ENCODE assay signal across 8 cellular contexts in the genomic region with DNA sequence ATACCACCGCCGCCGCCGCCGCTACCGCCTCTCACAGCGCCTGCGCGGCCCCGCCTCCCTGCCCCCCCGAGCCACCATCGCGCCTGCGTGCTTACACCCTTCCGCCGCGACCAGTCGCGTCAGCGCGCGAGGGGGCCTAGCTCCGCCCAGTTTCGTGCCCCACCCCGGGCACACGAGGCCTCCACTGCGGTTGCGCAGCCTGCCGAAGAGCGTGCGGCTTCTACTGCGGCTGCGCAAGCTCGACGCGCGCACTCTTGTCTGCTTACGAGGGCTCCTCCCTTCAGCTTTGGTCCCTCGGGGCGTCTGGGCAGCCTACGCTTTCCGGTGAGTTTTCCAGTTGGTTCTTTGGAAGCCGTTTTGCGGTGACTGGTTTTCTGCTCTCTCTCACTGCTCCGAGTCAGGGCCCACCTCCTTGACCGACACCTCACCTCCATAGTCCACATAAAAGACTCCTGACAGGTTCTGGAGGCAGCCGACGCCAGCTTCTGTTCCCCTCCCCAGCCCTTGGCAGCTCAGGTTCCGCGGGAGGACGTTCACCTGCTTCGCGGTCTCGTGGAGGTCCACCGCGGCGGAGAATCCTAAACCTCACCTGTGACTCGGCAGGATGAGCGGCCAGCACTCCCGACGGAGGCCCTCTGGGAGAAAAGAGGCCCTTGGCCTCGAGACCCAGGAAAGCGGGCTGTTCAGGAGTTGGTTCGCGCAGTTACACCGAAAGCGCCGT. TPM values are rescaled to one million over a fixed set of nuclear protein-coding genes. Genes with fewer than 3 reads are reported as not detected.
DNase-seq lines count a peak whose midpoint lies in the region; ATAC-seq, FAIRE-seq and TF ChIP-seq lines count a peak whose summit lies in the region.

A gene (minus strand): TSS at position 35 of the 721 bp plus-strand sequence. CDS start 65 bp downstream, outside the sequence.

- H3K27me3 Mint-ChIP-seq in WTC11 (ENCODE audit: low read depth): no peaks in the 10 kb centered on the region

- peak; percentile 82 for TF ChIP-seq POLR2A in GM18951 (IDR thresholded peaks at IDR 0.05; ENCODE audit: extremely low read depth, insufficient read depth, insufficient read length)

- H3K36me3 Mint-ChIP-seq in WTC11: peaks cover 27% of the 10 kb centered on the region

- peaks cover 39% of the 10 kb centered on the region for H3K4me1 Mint-ChIP-seq in WTC11

- DNase-seq in AG08395 (ENCODE audit: low spot score): peak; percentile 100
- peak; percentile 81 for DNase-seq in NCI-H226
- DNase-seq in WTC11 (ENCODE audit: low spot score): peak; percentile 99
- peak; percentile 95 for DNase-seq in bronchial epithelial cell (ENCODE audit: low read depth)
- peak; percentile 99 for DNase-seq in iPS-NIHi11 (ENCODE audit: low spot score)
- peak; percentile 98 for DNase-seq in small intestine

- POLR2A ChIA-PET in WTC11 (lab: Charles Lee): interaction anchor here (0.7 to 2.1 kb wide), 5 partner anchors 11 to 72 kb away, joined by 3 to 8 read pairs (median 4); no protein-coding TSS in a partner anchor

- in situ Hi-C loops in GM18951 (cut with MboI; ENCODE audit: low sequenced_read_pairs, unreplicated experiment): no loop called here

- CTCF ChIA-PET in WTC11 (lab: Charles Lee): interaction anchor here (0.6 to 3.4 kb wide), 17 partner anchors 11 to 101 kb away, joined by 3 to 38 read pairs (median 7); no protein-coding TSS in a partner anchor

- ATAC-seq in HG03175 (IDR thresholded peaks at IDR 0.05; ENCODE audit: unreplicated experiment) (peak; percentile 81), WTC11 (peak; percentile 87)

- H3K27ac Mint-ChIP-seq in WTC11: peak within 1 kb of the TSS; percentile 99

- peaks cover under 1% of the 10 kb centered on the region for H3K36me3 ChIP-seq in bronchial epithelial cell (ENCODE audit: control insufficient read depth, insufficient read depth, low read length)
- H3K36me3 ChIP-seq in small intestine (ENCODE audit: control insufficient read depth in 2 of 2, insufficient read depth in 2 of 2, low read length in 2 of 2): peaks cover 0 to 2% of the 10 kb centered on the region in 2 donors

- H3K9me3 Mint-ChIP-seq in WTC11: no peaks in the 10 kb centered on the region

- TF ChIP-seq CTCF in WTC11 (IDR thresholded peaks at IDR 0.05) (no peak), bronchial epithelial cell (IDR thresholded peaks at IDR 0.05; ENCODE audit: insufficient read depth, low read length, severe bottlenecking) (no peak)

- peaks cover 2 to 10% of the 10 kb centered on the region in 2 donors for H3K4me1 ChIP-seq in small intestine (ENCODE audit: control insufficient read depth in 2 of 2, insufficient read depth in 1 of 2, low read depth in 1 of 2, low read length in 1 of 2)

- peak within 1 kb of the TSS; percentile 91 to 94 for H3K27ac ChIP-seq in small intestine (ENCODE audit: low read depth in 1 of 2, low read length in 1 of 2)

- H3K4me3 Mint-ChIP-seq in WTC11: peak within 1 kb of the TSS; percentile 96

- 0 to 1% (median 0%) methylated on average over 66 to 68 of the region's 68 CpGs for WGBS in small intestine, 3 donors

- H3K27me3 ChIP-seq in bronchial epithelial cell (ENCODE audit: control insufficient read depth, insufficient read depth, low read length): no peaks in the 10 kb centered on the region
- no peaks in the 10 kb centered on the region for H3K27me3 ChIP-seq in small intestine (ENCODE audit: control insufficient read depth in 2 of 2, insufficient read depth in 2 of 2, low read length in 2 of 2)

- H3K9me3 ChIP-seq in small intestine (ENCODE audit: control insufficient read depth, low read depth): no peaks in the 10 kb centered on the region

- FAIRE-seq in bronchial epithelial cell (lab: Jason Lieb, UNC) (peak; percentile 83), small intestine (lab: Jason Lieb, UNC) (no peak)

- H3K4me3 ChIP-seq in bronchial epithelial cell (ENCODE audit: low read depth, low read length): peak within 1 kb of the TSS; percentile 100
- H3K4me3 ChIP-seq in small intestine (ENCODE audit: low read depth in 1 of 2, low read length in 2 of 2): peak within 1 kb of the TSS; percentile 81 to 94

TF ChIP-seq in WTC11, 78 proteins besides CTCF, POLR2A, EP300 and RAD21 (continues in another document):
- no peak for TF ChIP-seq ZNF396 (CRISPR knock-in tag; IDR thresholded peaks at IDR 0.05; ENCODE audit: borderline replicate concordance)
- TF ChIP-seq, protein P1, sequence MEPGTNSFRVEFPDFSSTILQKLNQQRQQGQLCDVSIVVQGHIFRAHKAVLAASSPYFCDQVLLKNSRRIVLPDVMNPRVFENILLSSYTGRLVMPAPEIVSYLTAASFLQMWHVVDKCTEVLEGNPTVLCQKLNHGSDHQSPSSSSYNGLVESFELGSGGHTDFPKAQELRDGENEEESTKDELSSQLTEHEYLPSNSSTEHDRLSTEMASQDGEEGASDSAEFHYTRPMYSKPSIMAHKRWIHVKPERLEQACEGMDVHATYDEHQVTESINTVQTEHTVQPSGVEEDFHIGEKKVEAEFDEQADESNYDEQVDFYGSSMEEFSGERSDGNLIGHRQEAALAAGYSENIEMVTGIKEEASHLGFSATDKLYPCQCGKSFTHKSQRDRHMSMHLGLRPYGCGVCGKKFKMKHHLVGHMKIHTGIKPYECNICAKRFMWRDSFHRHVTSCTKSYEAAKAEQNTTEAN (CRISPR knock-in tag; IDR thresholded peaks at IDR 0.05): peak; percentile 53; the same call in 1 of the 2 replicates
- TF ChIP-seq, protein P2, sequence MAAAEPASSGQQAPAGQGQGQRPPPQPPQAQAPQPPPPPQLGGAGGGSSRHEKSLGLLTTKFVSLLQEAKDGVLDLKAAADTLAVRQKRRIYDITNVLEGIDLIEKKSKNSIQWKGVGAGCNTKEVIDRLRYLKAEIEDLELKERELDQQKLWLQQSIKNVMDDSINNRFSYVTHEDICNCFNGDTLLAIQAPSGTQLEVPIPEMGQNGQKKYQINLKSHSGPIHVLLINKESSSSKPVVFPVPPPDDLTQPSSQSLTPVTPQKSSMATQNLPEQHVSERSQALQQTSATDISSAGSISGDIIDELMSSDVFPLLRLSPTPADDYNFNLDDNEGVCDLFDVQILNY (CRISPR knock-in tag; IDR thresholded peaks at IDR 0.05): peak; percentile 34
- no peak for TF ChIP-seq MXD4 (CRISPR knock-in tag; IDR thresholded peaks at IDR 0.05; ENCODE audit: borderline replicate concordance)
- 0 out of 2 replicates have a peak, but pooled peaks have one; percentile 16 for TF ChIP-seq CBFB (CRISPR knock-in tag; IDR thresholded peaks at IDR 0.05; ENCODE audit: low read depth)
- TF ChIP-seq SMAD3 (CRISPR knock-in tag; IDR thresholded peaks at IDR 0.05; ENCODE audit: borderline replicate concordance): no peak
- TF ChIP-seq, protein P3, sequence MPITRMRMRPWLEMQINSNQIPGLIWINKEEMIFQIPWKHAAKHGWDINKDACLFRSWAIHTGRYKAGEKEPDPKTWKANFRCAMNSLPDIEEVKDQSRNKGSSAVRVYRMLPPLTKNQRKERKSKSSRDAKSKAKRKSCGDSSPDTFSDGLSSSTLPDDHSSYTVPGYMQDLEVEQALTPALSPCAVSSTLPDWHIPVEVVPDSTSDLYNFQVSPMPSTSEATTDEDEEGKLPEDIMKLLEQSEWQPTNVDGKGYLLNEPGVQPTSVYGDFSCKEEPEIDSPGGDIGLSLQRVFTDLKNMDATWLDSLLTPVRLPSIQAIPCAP (CRISPR knock-in tag; IDR thresholded peaks at IDR 0.05): no peak
- no peak for TF ChIP-seq SMAD4 (CRISPR knock-in tag; IDR thresholded peaks at IDR 0.05)
- TF ChIP-seq IRF2 (CRISPR knock-in tag; IDR thresholded peaks at IDR 0.05; ENCODE audit: borderline replicate concordance, low read depth): no peak
- TF ChIP-seq ZBTB21 (CRISPR knock-in tag; IDR thresholded peaks at IDR 0.05; ENCODE audit: borderline replicate concordance): no peak
- peak; percentile 74; the same call in 1 of the 2 replicates for TF ChIP-seq MYBL2 (CRISPR knock-in tag; IDR thresholded peaks at IDR 0.05)
- TF ChIP-seq, protein P4, sequence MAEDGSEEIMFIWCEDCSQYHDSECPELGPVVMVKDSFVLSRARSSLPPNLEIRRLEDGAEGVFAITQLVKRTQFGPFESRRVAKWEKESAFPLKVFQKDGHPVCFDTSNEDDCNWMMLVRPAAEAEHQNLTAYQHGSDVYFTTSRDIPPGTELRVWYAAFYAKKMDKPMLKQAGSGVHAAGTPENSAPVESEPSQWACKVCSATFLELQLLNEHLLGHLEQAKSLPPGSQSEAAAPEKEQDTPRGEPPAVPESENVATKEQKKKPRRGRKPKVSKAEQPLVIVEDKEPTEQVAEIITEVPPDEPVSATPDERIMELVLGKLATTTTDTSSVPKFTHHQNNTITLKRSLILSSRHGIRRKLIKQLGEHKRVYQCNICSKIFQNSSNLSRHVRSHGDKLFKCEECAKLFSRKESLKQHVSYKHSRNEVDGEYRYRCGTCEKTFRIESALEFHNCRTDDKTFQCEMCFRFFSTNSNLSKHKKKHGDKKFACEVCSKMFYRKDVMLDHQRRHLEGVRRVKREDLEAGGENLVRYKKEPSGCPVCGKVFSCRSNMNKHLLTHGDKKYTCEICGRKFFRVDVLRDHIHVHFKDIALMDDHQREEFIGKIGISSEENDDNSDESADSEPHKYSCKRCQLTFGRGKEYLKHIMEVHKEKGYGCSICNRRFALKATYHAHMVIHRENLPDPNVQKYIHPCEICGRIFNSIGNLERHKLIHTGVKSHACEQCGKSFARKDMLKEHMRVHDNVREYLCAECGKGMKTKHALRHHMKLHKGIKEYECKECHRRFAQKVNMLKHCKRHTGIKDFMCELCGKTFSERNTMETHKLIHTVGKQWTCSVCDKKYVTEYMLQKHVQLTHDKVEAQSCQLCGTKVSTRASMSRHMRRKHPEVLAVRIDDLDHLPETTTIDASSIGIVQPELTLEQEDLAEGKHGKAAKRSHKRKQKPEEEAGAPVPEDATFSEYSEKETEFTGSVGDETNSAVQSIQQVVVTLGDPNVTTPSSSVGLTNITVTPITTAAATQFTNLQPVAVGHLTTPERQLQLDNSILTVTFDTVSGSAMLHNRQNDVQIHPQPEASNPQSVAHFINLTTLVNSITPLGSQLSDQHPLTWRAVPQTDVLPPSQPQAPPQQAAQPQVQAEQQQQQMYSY (CRISPR knock-in tag; IDR thresholded peaks at IDR 0.05): no peak
- TF ChIP-seq PRRX2 (CRISPR knock-in tag; IDR thresholded peaks at IDR 0.05): no peak

RNA-seq across cellular contexts. Expression of the gene that starts here (rescaled TPM):
- 70.7 to 76.2 TPM (median 71.7 TPM) in 3 replicates for total RNA-seq in WTC11 (2021)
- 16.8 and 21.3 TPM in 2 replicates for total RNA-seq in bronchial epithelial cell
- 10 to 100 TPM; 13.2 to 28.5 (median 17.0) TPM for polyA plus RNA-seq in small intestine

Comparison
In these comparisons a context has a peak if more than half of its experiments do, and no peak if none do; other contexts are left out.
1. Peak in every context shown above with its lines: DNase-seq, ATAC-seq, H3K4me3 ChIP-seq and H3K27ac ChIP-seq.